Comparison of ENCODE assay signal across 8 cellular contexts in the genomic region with DNA sequence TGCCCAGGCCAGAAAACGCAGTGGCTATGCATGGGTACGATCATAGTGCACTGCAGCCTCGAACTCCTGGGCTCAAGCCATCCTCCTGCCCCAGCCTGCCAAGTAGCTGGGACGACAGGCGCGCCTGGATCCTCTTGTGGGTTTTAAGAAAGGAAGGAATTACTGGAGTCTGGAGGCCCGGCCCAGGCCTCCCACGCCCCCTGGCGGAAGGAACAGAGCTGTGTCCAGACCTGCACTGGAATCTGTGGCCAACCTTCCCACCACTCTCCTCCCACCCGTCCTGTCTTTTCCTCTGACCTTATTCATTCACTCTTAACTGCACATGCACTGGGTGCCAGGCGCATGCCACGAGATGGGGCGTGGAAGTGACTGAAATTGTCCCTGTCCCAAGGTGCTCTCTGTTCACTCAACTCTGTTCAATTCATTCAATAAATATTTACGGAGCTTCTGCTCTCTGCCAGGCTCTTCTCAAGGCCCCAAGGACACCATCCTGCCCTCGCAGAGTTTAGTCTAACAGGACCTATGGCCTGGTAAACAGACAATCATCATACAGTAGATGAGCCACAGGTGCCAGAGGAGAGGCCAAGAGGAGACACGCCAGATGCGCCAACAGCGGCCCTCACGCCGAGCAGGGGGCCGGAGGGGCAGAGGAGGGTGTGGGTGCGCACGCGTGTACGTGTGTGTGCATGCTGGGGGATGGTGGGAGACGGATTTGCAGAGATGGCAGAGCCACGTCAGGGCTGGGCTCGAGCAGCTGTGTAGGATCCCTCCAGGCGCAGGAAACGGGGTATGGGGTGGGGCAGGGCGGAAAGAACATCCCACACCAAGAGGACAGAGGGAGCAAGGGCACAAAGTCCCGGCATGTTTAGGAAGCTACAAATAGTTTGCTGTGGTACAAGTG. TPM values are rescaled to one million over a fixed set of nuclear protein-coding genes. Genes with fewer than 3 reads are reported as not detected.
DNase-seq lines count a peak whose midpoint lies in the region; ATAC-seq and TF ChIP-seq lines count a peak whose summit lies in the region.

No MANE protein-coding gene starts in this region.

- intact Hi-C loops in ascending aorta (cut with DNase I) (loop anchor here (5.0 kb wide), 2 partner anchors 77 to 232 kb away; no protein-coding TSS in a partner anchor), left ventricle myocardium superior (cut with micrococcal nuclease) (no loop called here)

- TF ChIP-seq CTCF in GM13976 (IDR thresholded peaks at IDR 0.05; ENCODE audit: borderline replicate concordance, control extremely low read depth, extremely low read depth, insufficient read depth, missing control alignments), result peak; percentile 88
- peak; percentile 69 to 80 (median 71) for TF ChIP-seq CTCF in ascending aorta (IDR thresholded peaks at IDR 0.05)

- H3K36me3 ChIP-seq in ascending aorta, result no peaks in the 10 kb centered on the region

- in situ Hi-C loops in ACHN (cut with HindIII; ENCODE audit: low pct_ligation_motif_present, low pct_unique_long_range_greater_than_20kb, low sequenced_read_pairs), result no loop called here
- in situ Hi-C loops in GM13976 (cut with MboI; ENCODE audit: low sequenced_read_pairs, unreplicated experiment), result loop anchor here (25.0 kb wide), 1 partner anchor 213 kb away; the partner anchor contains the start of gene ASB8

- H3K27me3 ChIP-seq in ascending aorta, result no peaks in the 10 kb centered on the region

- ATAC-seq in left ventricle myocardium superior (peak; percentile 94), HG03175 (IDR thresholded peaks at IDR 0.05; ENCODE audit: unreplicated experiment) (no peak)

- H3K27ac ChIP-seq in ascending aorta, result no peak overlapping the region

- no peak overlapping the region for H3K4me3 ChIP-seq in ascending aorta

- H3K4me1 ChIP-seq in ascending aorta, result no peaks in the 10 kb centered on the region

- DNase-seq in ACHN, result peak; percentile 88
- DNase-seq in GM13976 (ENCODE audit: low spot score), result peak; percentile 83
- DNase-seq in NCI-H1092 (lab: John Stamatoyannopoulos, UW), result peak; percentile 56
- DNase-seq in SKM-1 (lab: John Stamatoyannopoulos, UW; ENCODE audit: unreplicated experiment), result peak; percentile 51
- DNase-seq in ascending aorta (ENCODE audit: low spot score in 2 of 2), result peak in 1 of 2 donors; percentile 83
- DNase-seq in left ventricle myocardium superior, result peak; percentile 88
- peak; percentile 81 for DNase-seq in retina

- H3K9me3 ChIP-seq in ascending aorta, result no peaks in the 10 kb centered on the region

RNA-seq across cellular contexts. Expression of gene TMEM106C, which starts 13.7 kb away (rescaled TPM):
- total RNA-seq in ascending aorta (120 TPM), left ventricle myocardium superior (46.8 TPM)

RNA-seq across cellular contexts. Expression of gene VDR, which starts 44.9 kb away (rescaled TPM):
- total RNA-seq in ascending aorta (13.1 TPM), left ventricle myocardium superior (0.20 TPM)

RNA-seq across cellular contexts. Expression of gene COL2A1, which starts 54.6 kb away (rescaled TPM):
- total RNA-seq in ascending aorta (not detected), left ventricle myocardium superior (0.25 TPM)

Comparison
In these comparisons a context has a peak if more than half of its experiments do, and no peak if none do; other contexts are left out.
1. RNA of gene VDR, which starts 44.9 kb away (total RNA-seq): 13.1 TPM in ascending aorta (single experiment); 0.20 TPM in left ventricle myocardium superior (single experiment); every median in the first group is over 10 times any median in the second.